Comparison of ENCODE assay signal across 25 cellular contexts in the genomic region with DNA sequence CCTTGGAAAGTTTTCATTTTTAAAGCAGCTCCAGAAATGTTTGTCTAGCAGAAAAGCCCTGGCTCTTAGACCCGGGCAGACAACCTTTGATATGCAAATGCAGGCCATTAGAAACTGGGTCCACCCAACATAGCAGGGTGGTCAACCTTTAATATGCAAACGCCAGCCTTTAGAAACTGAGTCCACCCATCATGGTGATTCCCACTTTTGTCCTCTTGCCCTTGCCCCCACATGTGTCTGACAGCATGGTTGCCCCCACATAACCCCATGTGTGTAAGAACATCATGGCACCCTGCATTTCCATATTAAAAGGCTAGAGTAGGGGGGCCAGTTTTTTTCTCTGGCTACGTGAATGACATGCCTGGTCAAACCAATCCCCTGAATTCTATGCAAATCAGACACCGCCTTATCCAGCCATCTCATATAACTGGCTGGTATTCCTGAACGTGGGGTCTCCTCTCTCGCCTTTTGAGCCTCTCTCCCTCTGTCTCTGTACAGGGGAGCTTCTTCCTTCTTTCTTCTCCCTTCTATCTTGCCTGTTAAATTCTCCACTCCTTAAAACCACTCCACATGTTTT.
DNase-seq lines count a peak whose midpoint lies in the region; ATAC-seq, FAIRE-seq and TF ChIP-seq lines count a peak whose summit lies in the region.
"Had no signal": no experiment of that assay in that cellular context is flagged by ENCODE, and none has a peak within 500 bp of the region (broad histone marks: within the 10 kb centered on the region; RNA-seq: fewer than 3 reads in every experiment).

No MANE protein-coding gene starts in this region.

- H3K4ac ChIP-seq in H1 (replicated peaks; ENCODE audit: insufficient read length, low read depth, low read length): no peak overlapping the region

- H2BK20ac ChIP-seq in H1 (ENCODE audit: low read length): no peak overlapping the region

- no peak overlapping the region for H2AK5ac ChIP-seq in H1 (ENCODE audit: low read depth, low read length)

- H4K5ac ChIP-seq in H1 (ENCODE audit: insufficient read length, low read depth, low read length): no peak overlapping the region

- H3K23ac ChIP-seq in H1 (ENCODE audit: insufficient read length): no peak overlapping the region

- H3K4me2 ChIP-seq in H1 (ENCODE audit: insufficient read depth in 1 of 2, low read depth in 2 of 2, low read length in 2 of 2): peak overlapping the region; percentile 22 to 41; a peak in 3 of 4 replicates
- H3K4me2 ChIP-seq: BLaER1, SK-N-SH had no signal

- WGBS in H1 (ENCODE audit: extremely low coverage in 1 of 2, insufficient coverage in 1 of 2, insufficient read length in 1 of 2, insufficient replicate concordance in 2 of 2, low coverage in 1 of 2, low lambda C conversion rate in 2 of 2, missing lambda C conversion rate in 1 of 2), 2 experiments: 44% methylated on average over 6 of the region's 6 CpGs; no CpG with 5 or more reads in 1 of the 2 experiments

- H2AFZ ChIP-seq in H1 (ENCODE audit: low read length): no peak overlapping the region

- DNase-seq in H1 (ENCODE audit: low read depth in 1 of 2, low spot score in 2 of 2): peak; percentile 56 to 70
- DNase-seq in GOT3 (lab: John Stamatoyannopoulos, UW): no peak
- DNase-seq in NCI-H510A (lab: John Stamatoyannopoulos, UW): no peak
- no peak for DNase-seq in activated CD4-positive, alpha-beta T cell treated with anti-CD3 and anti-CD28 coated beads, Interleukin-2, amount 50 U/mL, for 4 hours
- DNase-seq: CD4-positive, alpha-beta T cell; COR-L47; DND-41; GDM1; MG63; NCI-H1417; NCI-H1694 treated with DMSO at 0.1 percent for 48 hours; NCI-H2081 treated with DMSO at 0.1 percent for 48 hours; NCI-H446; NCI-H526 treated with DMSO at 0.1 percent for 48 hours; SIG-M5; SK-N-SH; T-cell had no signal

- H3K36me3 ChIP-seq in HUES48 (ENCODE audit: control insufficient read depth, insufficient read depth, low read length) (no peaks in the 10 kb centered on the region), H1 (ENCODE audit: control insufficient read depth in 2 of 4, insufficient read depth in 4 of 4, low read length in 3 of 4) (no peaks in the 10 kb centered on the region), iPS-18a (ENCODE audit: control insufficient read depth, low read depth, low read length) (no peaks in the 10 kb centered on the region)
- H3K36me3 ChIP-seq: BLaER1, MG63 had no signal

- H3K27ac ChIP-seq in HUES48 (ENCODE audit: low read depth, low read length) (peak overlapping the region; percentile 92), H1 (ENCODE audit: low read depth, low read length) (0 out of 2 replicates have a peak overlapping the region, but pooled peaks have one; percentile 50), iPS-18a (ENCODE audit: low read length) (peak overlapping the region; percentile 26)
- H3K27ac ChIP-seq: BLaER1 had no signal

- H3K9me3 ChIP-seq in HUES48 (ENCODE audit: control insufficient read depth, insufficient read depth, low read length) (no peaks in the 10 kb centered on the region), H1 (ENCODE audit: insufficient read depth in 2 of 2, low read depth in 1 of 2, low read length in 1 of 2) (no peaks in the 10 kb centered on the region), iPS-18a (ENCODE audit: control insufficient read depth, low read depth, low read length) (no peaks in the 10 kb centered on the region)
- H3K9me3 ChIP-seq: BLaER1, MG63, SK-N-SH had no signal

- H3K4me1 ChIP-seq in HUES48 (ENCODE audit: control insufficient read depth, insufficient read depth, low read length) (peaks cover 42% of the 10 kb centered on the region), H1 (replicated peaks in 1 of 4; ENCODE audit: control insufficient read depth in 3 of 4, insufficient read depth in 4 of 4, low read length in 3 of 4) (peaks cover 0 to 5% (median 3%) of the 10 kb centered on the region in 4 experiments; a peak in 5 of 7 replicates), iPS-18a (ENCODE audit: control insufficient read depth, low read depth, low read length) (peaks cover 43% of the 10 kb centered on the region)
- H3K4me1 ChIP-seq: BLaER1 had no signal

- H2BK12ac ChIP-seq in H1 (ENCODE audit: low read depth, low read length): no peak overlapping the region

- no peaks in the 10 kb centered on the region for H3K79me1 ChIP-seq in H1 (ENCODE audit: low read depth, low read length)

- 0 out of 2 replicates have a peak overlapping the region, but pooled peaks have one; percentile 60 for H2BK5ac ChIP-seq in H1 (ENCODE audit: low read depth, low read length)

- H3K56ac ChIP-seq in H1 (replicated peaks; ENCODE audit: insufficient read length, low read depth, low read length): no peak overlapping the region

- H2BK120ac ChIP-seq in H1 (replicated peaks; ENCODE audit: low read depth, low read length): no peak overlapping the region

- peak overlapping the region; percentile 18 for H3K4me3 ChIP-seq in HUES48 (ENCODE audit: low read depth, low read length)
- peak overlapping the region in 1 of 4 experiments; percentile 20; a peak in 1 of 8 replicates for H3K4me3 ChIP-seq in H1 (ENCODE audit: extremely low read depth in 1 of 4, insufficient read depth in 2 of 4, low read depth in 3 of 4, low read length in 4 of 4)
- peak overlapping the region; percentile 30 for H3K4me3 ChIP-seq in iPS-18a (ENCODE audit: low read length)
- H3K4me3 ChIP-seq: BLaER1, K562, MG63 had no signal

- TF ChIP-seq CTCF in H1 (IDR thresholded peaks at IDR 0.05; ENCODE audit: control extremely low read depth in 1 of 3, insufficient read depth in 1 of 3, low read depth in 1 of 3, low read length in 3 of 3): no peak

- TF ChIP-seq POLR2A in H1 (IDR thresholded peaks at IDR 0.05; ENCODE audit: control extremely low read depth in 1 of 2, low read depth in 2 of 2, low read length in 2 of 2): no peak

- H3K18ac ChIP-seq in H1 (ENCODE audit: extremely low read depth, low read length): no peak overlapping the region

- no peak overlapping the region for H4K8ac ChIP-seq in H1 (ENCODE audit: extremely low read depth, insufficient read depth, low read length)

- ATAC-seq in HG02885 (IDR thresholded peaks at IDR 0.05; ENCODE audit: poor library complexity, unreplicated experiment): no peak
- ATAC-seq: HCT116, HepG2, K562, T-cell had no signal

- H3K27me3 ChIP-seq in HUES48 (ENCODE audit: control insufficient read depth, insufficient read depth, low read length): no peaks in the 10 kb centered on the region
- peaks cover 0 to 1% (median 0%) of the 10 kb centered on the region in 4 experiments; a peak in 1 of 7 replicates for H3K27me3 ChIP-seq in H1 (replicated peaks in 1 of 4; ENCODE audit: control insufficient read depth in 3 of 4, extremely low read depth in 1 of 4, insufficient read depth in 3 of 4, low read length in 3 of 4)
- H3K27me3 ChIP-seq in iPS-18a (ENCODE audit: control insufficient read depth, insufficient read depth, low read length): no peaks in the 10 kb centered on the region
- H3K27me3 ChIP-seq: BLaER1, MG63 had no signal

- peak; percentile 71 for FAIRE-seq in H1 (lab: Jason Lieb, UNC)
- FAIRE-seq: GM19239, HepG2 had no signal

- CTCF ChIA-PET in H1 (lab: Charles Lee; ENCODE audit: partially characterized antibody): no interaction called here

- no peak overlapping the region for H4K91ac ChIP-seq in H1 (replicated peaks; ENCODE audit: insufficient read length, low read length)

- POLR2A ChIA-PET in H1 (lab: Charles Lee; ENCODE audit: partially characterized antibody): no interaction called here

- H3K79me2 ChIP-seq in H1 (ENCODE audit: control insufficient read depth in 1 of 2, insufficient read depth in 2 of 2, low read length in 2 of 2): no peaks in the 10 kb centered on the region

- TF ChIP-seq RAD21 in H1 (IDR thresholded peaks at IDR 0.05 in 1 of 2, conservative IDR thresholded peaks at IDR 0.05 in 1 of 2; ENCODE audit: low read depth in 2 of 2, low read length in 2 of 2): no peak

- no peak overlapping the region for H3K14ac ChIP-seq in H1 (ENCODE audit: insufficient read length)

- H4K20me1 ChIP-seq in H1 (replicated peaks in 1 of 2; ENCODE audit: control insufficient read depth in 1 of 2, insufficient read depth in 2 of 2, low read length in 2 of 2): no peaks in the 10 kb centered on the region
- H4K20me1 ChIP-seq: BLaER1 had no signal

- no peak overlapping the region for H3K9ac ChIP-seq in HUES48 (ENCODE audit: low read depth, low read length)
- H3K9ac ChIP-seq in H1 (replicated peaks in 1 of 4; ENCODE audit: extremely low read depth in 1 of 4, low read depth in 3 of 4, low read length in 3 of 4): no peak overlapping the region
- peak overlapping the region; percentile 47 for H3K9ac ChIP-seq in iPS-18a (ENCODE audit: low read length)
- H3K9ac ChIP-seq: BLaER1, SK-N-SH had no signal

- H3K23me2 ChIP-seq in H1 (ENCODE audit: low read depth, low read length): no peaks in the 10 kb centered on the region

- no peak; a peak in 1 of 3 replicates for TF ChIP-seq EP300 in H1 (IDR thresholded peaks at IDR 0.05; ENCODE audit: borderline replicate concordance in 1 of 2, low read depth in 2 of 2, low read length in 2 of 2)

- no peak overlapping the region for H2BK15ac ChIP-seq in H1 (ENCODE audit: low read length)

TF ChIP-seq in H1, 55 proteins besides CTCF, POLR2A, EP300 and RAD21 (continues in another document):
- TF ChIP-seq HDAC2 (IDR thresholded peaks at IDR 0.05; ENCODE audit: borderline replicate concordance in 1 of 2, low read depth in 2 of 2, low read length in 2 of 2) (peak in 1 of 2 experiments; percentile 75; a peak in 1 of 4 replicates), CBX8 (IDR thresholded peaks at IDR 0.05; ENCODE audit: borderline replicate concordance, low read depth, low read length) (no peak), BCL11A (IDR thresholded peaks at IDR 0.05; ENCODE audit: low read depth in 2 of 2, low read length in 2 of 2) (peak in 1 of 2 experiments; percentile 3), TEAD4 (IDR thresholded peaks at IDR 0.05; ENCODE audit: low read depth, low read length) (peak; percentile 20; the same call in 1 of the 2 replicates), JUND (IDR thresholded peaks at IDR 0.05; ENCODE audit: low read length) (no peak), POU5F1 (IDR thresholded peaks at IDR 0.05; ENCODE audit: low read depth, low read length) (peak; percentile 88), GABPA (IDR thresholded peaks at IDR 0.05; ENCODE audit: borderline replicate concordance, insufficient read depth, low read length) (no peak), NANOG (IDR thresholded peaks at IDR 0.05; ENCODE audit: insufficient read depth, low read depth, low read length, poor library complexity, severe bottlenecking) (peak; percentile 74)
- TF ChIP-seq, protein P1, sequence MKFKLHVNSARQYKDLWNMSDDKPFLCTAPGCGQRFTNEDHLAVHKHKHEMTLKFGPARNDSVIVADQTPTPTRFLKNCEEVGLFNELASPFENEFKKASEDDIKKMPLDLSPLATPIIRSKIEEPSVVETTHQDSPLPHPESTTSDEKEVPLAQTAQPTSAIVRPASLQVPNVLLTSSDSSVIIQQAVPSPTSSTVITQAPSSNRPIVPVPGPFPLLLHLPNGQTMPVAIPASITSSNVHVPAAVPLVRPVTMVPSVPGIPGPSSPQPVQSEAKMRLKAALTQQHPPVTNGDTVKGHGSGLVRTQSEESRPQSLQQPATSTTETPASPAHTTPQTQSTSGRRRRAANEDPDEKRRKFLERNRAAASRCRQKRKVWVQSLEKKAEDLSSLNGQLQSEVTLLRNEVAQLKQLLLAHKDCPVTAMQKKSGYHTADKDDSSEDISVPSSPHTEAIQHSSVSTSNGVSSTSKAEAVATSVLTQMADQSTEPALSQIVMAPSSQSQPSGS (IDR thresholded peaks at IDR 0.05; ENCODE audit: low read length): no peak

Comparison
In these comparisons a context has a peak if more than half of its experiments do, and no peak if none do; other contexts are left out.
1. H3K27ac ChIP-seq: peak in every context shown above with its lines; median percentile 92 in HUES48; 50 in H1; 26 in iPS-18a.
2. DNase-seq: peak in H1 (2 of 2); none in GOT3 (single experiment), NCI-H510A (single experiment) and activated CD4-positive, alpha-beta T cell treated with anti-CD3 and anti-CD28 coated beads, Interleukin-2, amount 50 U/mL, for 4 hours (0 of 2).